Comparison of ENCODE assay signal across 22 cellular contexts in the genomic region with DNA sequence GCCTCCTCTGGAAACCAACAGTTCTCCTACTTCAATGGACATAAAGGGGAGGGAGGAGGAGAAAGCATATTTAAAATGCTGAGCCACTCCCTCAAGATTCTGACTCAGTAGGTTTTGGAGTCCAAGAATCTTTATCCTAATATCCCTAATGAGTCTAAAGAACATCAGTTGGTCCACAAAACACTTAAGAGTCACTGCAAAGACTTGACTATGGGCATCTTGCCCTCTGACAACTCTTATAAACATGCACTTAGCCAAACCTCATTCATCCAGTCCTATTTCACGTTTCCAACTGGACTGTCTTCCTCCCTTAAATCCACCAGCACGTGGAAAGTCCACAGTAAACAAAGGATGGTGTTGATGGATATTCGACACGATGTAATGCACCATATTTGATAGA.
"Had no signal": no experiment of that assay in that cellular context is flagged by ENCODE, and none has a peak within 500 bp of the region (broad histone marks: within the 10 kb centered on the region; RNA-seq: fewer than 3 reads in every experiment).

No MANE protein-coding gene starts in this region.

- H3K27ac ChIP-seq: breast epithelium, WERI-Rb-1 had no signal

- H3K36me3 ChIP-seq: breast epithelium, WERI-Rb-1 had no signal

- H3K4me3 ChIP-seq: breast epithelium had no signal

- H3K4me3 Mint-ChIP-seq: activated CD4-positive, alpha-beta T cell treated with anti-CD3 and anti-CD28 coated beads for 36 hours; activated CD8-positive, alpha-beta T cell treated with anti-CD3 and anti-CD28 coated beads, Interleukin-2, amount 10 ng/mL, durations not matched to agents 7 days and 5 days; activated naive CD4-positive, alpha-beta T cell treated with anti-CD3 and anti-CD28 coated beads for 36 hours; activated naive CD8-positive, alpha-beta T cell treated with anti-CD3 and anti-CD28 coated beads for 36 hours; activated T-cell treated with anti-CD3 and anti-CD28 coated beads, Interleukin-2, amount 50 U/mL, for 4 hours had no signal

- ATAC-seq: activated CD4-positive, alpha-beta T cell treated with anti-CD3 and anti-CD28 coated beads for 36 hours; activated CD8-positive, alpha-beta T cell treated with anti-CD3 and anti-CD28 coated beads, Interleukin-2, amount 10 ng/mL, durations not matched to agents 7 days and 5 days; activated T-cell treated with anti-CD3 and anti-CD28 coated beads, Interleukin-2, amount 50 U/mL, for 4 hours had no signal

- H3K4me1 Mint-ChIP-seq: activated CD4-positive, alpha-beta T cell treated with anti-CD3 and anti-CD28 coated beads for 36 hours; activated naive CD8-positive, alpha-beta T cell treated with anti-CD3 and anti-CD28 coated beads for 36 hours had no signal

- H3K36me3 Mint-ChIP-seq: activated naive CD8-positive, alpha-beta T cell treated with anti-CD3 and anti-CD28 coated beads for 36 hours had no signal

- H3K27ac Mint-ChIP-seq: activated CD4-positive, alpha-beta T cell treated with anti-CD3 and anti-CD28 coated beads for 36 hours; activated CD8-positive, alpha-beta T cell treated with anti-CD3 and anti-CD28 coated beads, Interleukin-2, amount 10 ng/mL, durations not matched to agents 7 days and 5 days; activated naive CD4-positive, alpha-beta T cell treated with anti-CD3 and anti-CD28 coated beads for 36 hours; activated naive CD8-positive, alpha-beta T cell treated with anti-CD3 and anti-CD28 coated beads for 36 hours had no signal

- H3K9me3 Mint-ChIP-seq: activated naive CD8-positive, alpha-beta T cell treated with anti-CD3 and anti-CD28 coated beads for 36 hours had no signal

- H3K4me1 ChIP-seq: breast epithelium had no signal

- H3K27me3 ChIP-seq: breast epithelium had no signal

- DNase-seq: activated CD4-positive, alpha-beta T cell treated with anti-CD3 and anti-CD28 coated beads for 36 hours; activated CD4-positive, alpha-beta T cell treated with anti-CD3 and anti-CD28 coated beads, Interleukin-2, amount 50 U/mL, for 4 hours; activated CD8-positive, alpha-beta T cell treated with anti-CD3 and anti-CD28 coated beads, Interleukin-2, amount 10 ng/mL, durations not matched to agents 7 days and 5 days; activated gamma-delta T cell; activated naive CD4-positive, alpha-beta T cell treated with anti-CD3 and anti-CD28 coated beads for 36 hours; activated naive CD8-positive, alpha-beta T cell treated with anti-CD3 and anti-CD28 coated beads for 36 hours; activated T-cell treated with anti-CD3 and anti-CD28 coated beads, Interleukin-2, amount 50 U/mL, for 4 hours; aorta; caudate nucleus; KG1; NCI-H1092; NCI-H1417; NCI-H1930; NCI-H2107; NCI-H2171 treated with DMSO at 0.1 percent for 48 hours; NCI-H226; NCI-H526; SIG-M5; T-helper 2 cell; T1000; WERI-Rb-1 had no signal

- H3K9me3 ChIP-seq: breast epithelium had no signal
